In genomic region chr1:6545276-6545934, GRCh38 we compare ENCODE assay signal across 17 cellular contexts. TPM values are rescaled to one million over a fixed set of nuclear protein-coding genes. Genes with fewer than 3 reads are reported as not detected.
DNase-seq lines count a peak whose midpoint lies in the region; ATAC-seq, FAIRE-seq and TF ChIP-seq lines count a peak whose summit lies in the region.
"Had no signal": no experiment of that assay in that cellular context is flagged by ENCODE, and none has a peak within 500 bp of the region (broad histone marks: within the 10 kb centered on the region; RNA-seq: fewer than 3 reads in every experiment).

No MANE protein-coding gene starts in this region.

- H3K36me3 Mint-ChIP-seq in activated naive CD4-positive, alpha-beta T cell treated with anti-CD3 and anti-CD28 coated beads for 36 hours (ENCODE audit: low read depth) = peaks cover 42% of the 10 kb centered on the region
- H3K36me3 Mint-ChIP-seq in naive thymus-derived CD8-positive, alpha-beta T cell = peaks cover 0 to 88% (median 29%) of the 10 kb centered on the region in 3 donors

- no peaks in the 10 kb centered on the region for H3K9me2 ChIP-seq in SK-N-SH

- peaks cover 33% of the 10 kb centered on the region for H3F3A ChIP-seq in SK-N-SH (replicated peaks; ENCODE audit: insufficient read depth)

- no peak for TF ChIP-seq RAD21 in SK-N-SH (IDR thresholded peaks at IDR 0.05; ENCODE audit: low read length)

- no peaks in the 10 kb centered on the region for H4K20me1 ChIP-seq in SK-N-SH (ENCODE audit: insufficient read depth)

- no peaks in the 10 kb centered on the region for H3K27me3 ChIP-seq in SK-N-SH (ENCODE audit: insufficient read depth)
- no peaks in the 10 kb centered on the region for H3K27me3 ChIP-seq in bronchial epithelial cell (ENCODE audit: control insufficient read depth, insufficient read depth, low read length)
- H3K27me3 ChIP-seq: body of pancreas had no signal

- peak overlapping the region; percentile 32; the same call in 1 of the 2 replicates for H3K9ac ChIP-seq in SK-N-SH

- intact Hi-C loops in activated naive CD4-positive, alpha-beta T cell treated with anti-CD3 and anti-CD28 coated beads for 36 hours (cut with micrococcal nuclease) = loop anchor here (5.0 kb wide), 1 partner anchor 82 kb away; no protein-coding TSS in a partner anchor

- H3K4me3 ChIP-seq in SK-N-SH (ENCODE audit: low read depth in 2 of 2, low read length in 1 of 2) = 0 out of 4 replicates have a peak overlapping the region, but pooled peaks of 1 of the 2 experiments have one; percentile 17
- no peak overlapping the region for H3K4me3 ChIP-seq in bronchial epithelial cell (ENCODE audit: low read depth, low read length)
- H3K4me3 ChIP-seq: body of pancreas had no signal

- H2AFZ ChIP-seq in SK-N-SH (ENCODE audit: low read depth) = no peak overlapping the region

- no peaks in the 10 kb centered on the region for H3K27me3 Mint-ChIP-seq in activated naive CD4-positive, alpha-beta T cell treated with anti-CD3 and anti-CD28 coated beads for 36 hours (ENCODE audit: low read depth)
- no peaks in the 10 kb centered on the region for H3K27me3 Mint-ChIP-seq in naive thymus-derived CD8-positive, alpha-beta T cell

- CTCF ChIA-PET in activated naive CD4-positive, alpha-beta T cell treated with anti-CD3 and anti-CD28 coated beads for 36 hours (lab: Charles Lee) = interaction anchor here (0.7 kb wide), 1 partner anchor 96 kb away, joined by 3 read pairs; no protein-coding TSS in a partner anchor
- CTCF ChIA-PET in SK-N-SH (lab: Yijun Ruan, JAX) = interaction anchor here (1.2 to 1.4 kb wide), 3 partner anchors 9 to 107 kb away, joined by 3 to 6 read pairs (median 4); partner anchors contain the start of genes NOL9 and TAS1R1

- 40% methylated on average over 9 of the region's 9 CpGs for WGBS in SK-N-SH (ENCODE audit: low lambda C conversion rate)

- peaks cover 31% of the 10 kb centered on the region for H3K4me1 Mint-ChIP-seq in activated naive CD4-positive, alpha-beta T cell treated with anti-CD3 and anti-CD28 coated beads for 36 hours (ENCODE audit: low read depth)
- H3K4me1 Mint-ChIP-seq in naive thymus-derived CD8-positive, alpha-beta T cell = peaks cover 16 to 32% (median 28%) of the 10 kb centered on the region in 4 donors
- H3K4me1 Mint-ChIP-seq: neural crest cell had no signal

- H3K27ac ChIP-seq in SK-N-SH (ENCODE audit: low read depth in 2 of 2, low read length in 1 of 2) = peak overlapping the region in 1 of 2 experiments; percentile 85; a peak in 2 of 4 replicates
- H3K27ac ChIP-seq: body of pancreas, VCaP had no signal

- peaks cover 15% of the 10 kb centered on the region; the same call in 1 of the 2 replicates for H3K79me2 ChIP-seq in SK-N-SH (ENCODE audit: insufficient read depth)

- POLR2A ChIA-PET in SK-N-SH (lab: Yijun Ruan, JAX) = no interaction called here
- POLR2A ChIA-PET in naive thymus-derived CD8-positive, alpha-beta T cell (lab: Charles Lee) = interaction anchor here (0.6 to 3.2 kb wide), 7 partner anchors 9 to 190 kb away, joined by 3 to 34 read pairs (median 4); partner anchors contain the start of genes NOL9, PLEKHG5 and TAS1R1

- peak overlapping the region; percentile 77 for H3K27ac Mint-ChIP-seq in activated naive CD4-positive, alpha-beta T cell treated with anti-CD3 and anti-CD28 coated beads for 36 hours
- peak overlapping the region; percentile 84 to 96 (median 93) for H3K27ac Mint-ChIP-seq in naive thymus-derived CD8-positive, alpha-beta T cell

- no peak for TF ChIP-seq EP300 in SK-N-SH (IDR thresholded peaks at IDR 0.05; ENCODE audit: borderline replicate concordance in 1 of 2, low read depth in 1 of 2, low read length in 1 of 2)

- peak; percentile 71 to 85 for ATAC-seq in naive thymus-derived CD8-positive, alpha-beta T cell
- ATAC-seq in HG03175 (IDR thresholded peaks at IDR 0.05; ENCODE audit: unreplicated experiment) (no peak), GM21619 (IDR thresholded peaks at IDR 0.05; ENCODE audit: unreplicated experiment) (no peak)
- ATAC-seq: body of pancreas had no signal

- H3K4me1 ChIP-seq in SK-N-SH (ENCODE audit: control insufficient read depth in 1 of 2, insufficient read depth in 2 of 2, low read depth in 1 of 2, low read length in 1 of 2) = 0 out of 4 replicates have a peak, but pooled peaks cover 0 to 7% of the 10 kb centered on the region in 2 experiments
- H3K4me1 ChIP-seq: body of pancreas had no signal

- H3K4me2 ChIP-seq in SK-N-SH = peak overlapping the region; percentile 59; the same call in 1 of the 2 replicates

- H3K36me3 ChIP-seq in SK-N-SH (replicated peaks in 1 of 2; ENCODE audit: control insufficient read depth in 1 of 2, insufficient read depth in 2 of 2, low read length in 1 of 2) (peaks cover 41% of the 10 kb centered on the region in 2 experiments), bronchial epithelial cell (ENCODE audit: control insufficient read depth, insufficient read depth, low read length) (peaks cover 17% of the 10 kb centered on the region)

- H3K4me3 Mint-ChIP-seq in activated naive CD4-positive, alpha-beta T cell treated with anti-CD3 and anti-CD28 coated beads for 36 hours = no peak overlapping the region
- H3K4me3 Mint-ChIP-seq in naive thymus-derived CD8-positive, alpha-beta T cell = peak overlapping the region; percentile 22 to 82 (median 62)
- H3K4me3 Mint-ChIP-seq: neural crest cell had no signal

- H3K9me3 ChIP-seq in SK-N-SH = no peaks in the 10 kb centered on the region
- H3K9me3 ChIP-seq: body of pancreas had no signal

- H3K9me3 Mint-ChIP-seq in activated naive CD4-positive, alpha-beta T cell treated with anti-CD3 and anti-CD28 coated beads for 36 hours = no peaks in the 10 kb centered on the region
- no peaks in the 10 kb centered on the region for H3K9me3 Mint-ChIP-seq in naive thymus-derived CD8-positive, alpha-beta T cell
- H3K9me3 Mint-ChIP-seq: neural crest cell had no signal

- peak; percentile 43 for DNase-seq in activated naive CD4-positive, alpha-beta T cell treated with anti-CD3 and anti-CD28 coated beads for 36 hours
- DNase-seq in activated naive CD4-positive, alpha-beta T cell treated with Interleukin-2 at 50 U/mL for 16 hours = no peak
- no peak for DNase-seq in SK-N-SH
- peak; percentile 78 for DNase-seq in bronchial epithelial cell (ENCODE audit: low read depth)
- DNase-seq in naive thymus-derived CD8-positive, alpha-beta T cell = peak in 3 of 10 donors; percentile 25 to 41 (median 29)
- DNase-seq in SHP77 (lab: John Stamatoyannopoulos, UW) = no peak
- DNase-seq: body of pancreas, islet precursor cell, NCI-H1105 treated with DMSO at 0.1 percent for 48 hours, NCI-H524, small intestine had no signal

- FAIRE-seq in bronchial epithelial cell (lab: Jason Lieb, UNC) = no peak
- FAIRE-seq: G401.6, small intestine, urothelium cell line had no signal

- TF ChIP-seq CTCF in SK-N-SH (IDR thresholded peaks at IDR 0.05) (no peak), bronchial epithelial cell (IDR thresholded peaks at IDR 0.05; ENCODE audit: insufficient read depth, low read length, severe bottlenecking) (no peak)

TF ChIP-seq in SK-N-SH, 30 proteins besides CTCF, POLR2A, EP300 and RAD21 (continues in another document):
- TF ChIP-seq FOSL2 (IDR thresholded peaks at IDR 0.05; ENCODE audit: borderline replicate concordance, low read depth) = no peak

RNA-seq across cellular contexts. Expression of gene NOL9, which starts 8.9 kb away (rescaled TPM):
- 10 to 100 TPM; 24.6 to 29.6 TPM for total RNA-seq in activated naive CD4-positive, alpha-beta T cell treated with anti-CD3 and anti-CD28 coated beads for 36 hours
- polyA plus RNA-seq in SK-N-SH (2012; rRNA removed) = 7.1 and 7.9 TPM in 2 replicates
- polyA plus RNA-seq in SK-N-SH (2012; cell fraction: cytosol; rRNA removed) = 7.0 and 7.7 TPM in 2 replicates
- 12.4 and 18.8 TPM in 2 replicates for polyA plus RNA-seq in SK-N-SH (2012; cell fraction: nucleus; rRNA removed)
- 12.3 and 14.2 TPM in 2 replicates for total RNA-seq in bronchial epithelial cell
- 10 to 100 TPM; 81.3 to 93.0 TPM for total RNA-seq in naive thymus-derived CD8-positive, alpha-beta T cell
- 10 to 100 TPM; 10.4 to 19.4 (median 18.5) TPM for polyA plus RNA-seq in naive thymus-derived CD8-positive, alpha-beta T cell

RNA-seq across cellular contexts. Expression of gene TAS1R1, which starts 9.7 kb away (rescaled TPM):
- not detected for total RNA-seq in activated naive CD4-positive, alpha-beta T cell treated with anti-CD3 and anti-CD28 coated beads for 36 hours
- not detected in 2 replicates for polyA plus RNA-seq in SK-N-SH (2012; rRNA removed)
- 0.03 TPM in 1 of 2 replicates, not detected in the other for polyA plus RNA-seq in SK-N-SH (2012; cell fraction: cytosol; rRNA removed)
- 0.05 TPM in 2 replicates for polyA plus RNA-seq in SK-N-SH (2012; cell fraction: nucleus; rRNA removed)
- total RNA-seq in bronchial epithelial cell = not detected in 2 replicates
- not detected for total RNA-seq in naive thymus-derived CD8-positive, alpha-beta T cell
- under 1 TPM in 1 of 3 donors, not detected in 2; 0.06 TPM for polyA plus RNA-seq in naive thymus-derived CD8-positive, alpha-beta T cell
- total RNA-seq: body of pancreas, neural crest cell had no signal

RNA-seq across cellular contexts. Expression of gene ZBTB48, which starts 34.4 kb away (rescaled TPM):
- 10 to 100 TPM; 15.0 to 18.3 TPM for total RNA-seq in activated naive CD4-positive, alpha-beta T cell treated with anti-CD3 and anti-CD28 coated beads for 36 hours
- polyA plus RNA-seq in SK-N-SH (2012; rRNA removed) = 28.8 and 31.2 TPM in 2 replicates
- 8.1 and 14.1 TPM in 2 replicates for polyA plus RNA-seq in SK-N-SH (2012; cell fraction: cytosol; rRNA removed)
- polyA plus RNA-seq in SK-N-SH (2012; cell fraction: nucleus; rRNA removed) = 123 and 203 TPM in 2 replicates
- total RNA-seq in bronchial epithelial cell = 18.7 and 19.7 TPM in 2 replicates
- total RNA-seq in naive thymus-derived CD8-positive, alpha-beta T cell = 10 to 100 TPM; 64.5 to 73.2 TPM
- polyA plus RNA-seq in naive thymus-derived CD8-positive, alpha-beta T cell = 10 to 100 TPM in 2 of 3 donors, 1 to 10 TPM in 1; 9.8 to 30.0 (median 28.7) TPM

RNA-seq across cellular contexts. Expression of gene PLEKHG5, which starts 53.9 kb away (rescaled TPM):
- 1 to 10 TPM; 1.7 to 1.8 TPM for total RNA-seq in activated naive CD4-positive, alpha-beta T cell treated with anti-CD3 and anti-CD28 coated beads for 36 hours
- polyA plus RNA-seq in SK-N-SH (2012; rRNA removed) = 14.7 and 14.9 TPM in 2 replicates
- 3.4 and 5.7 TPM in 2 replicates for polyA plus RNA-seq in SK-N-SH (2012; cell fraction: cytosol; rRNA removed)
- polyA plus RNA-seq in SK-N-SH (2012; cell fraction: nucleus; rRNA removed) = 86.5 and 98.6 TPM in 2 replicates
- total RNA-seq in bronchial epithelial cell = 42.9 and 45.2 TPM in 2 replicates
- 1 to 10 TPM; 6.3 to 7.0 TPM for total RNA-seq in naive thymus-derived CD8-positive, alpha-beta T cell
- 1 to 10 TPM in 1 of 3 donors, under 1 TPM in 2; 0.57 to 1.4 (median 0.59) TPM for polyA plus RNA-seq in naive thymus-derived CD8-positive, alpha-beta T cell

RNA-seq across cellular contexts. Expression of gene KLHL21, which starts 57.3 kb away (rescaled TPM):
- 10 to 100 TPM; 21.0 to 23.3 TPM for total RNA-seq in activated naive CD4-positive, alpha-beta T cell treated with anti-CD3 and anti-CD28 coated beads for 36 hours
- polyA plus RNA-seq in SK-N-SH (2012; rRNA removed) = 9.0 and 12.5 TPM in 2 replicates
- polyA plus RNA-seq in SK-N-SH (2012; cell fraction: cytosol; rRNA removed) = 4.5 and 7.5 TPM in 2 replicates
- 29.6 and 32.4 TPM in 2 replicates for polyA plus RNA-seq in SK-N-SH (2012; cell fraction: nucleus; rRNA removed)
- 30.2 and 38.7 TPM in 2 replicates for total RNA-seq in bronchial epithelial cell
- 10 to 100 TPM; 67.1 to 67.7 TPM for total RNA-seq in naive thymus-derived CD8-positive, alpha-beta T cell
- polyA plus RNA-seq in naive thymus-derived CD8-positive, alpha-beta T cell = 10 to 100 TPM; 15.7 to 26.4 (median 16.3) TPM

Comparison
In these comparisons a context has a peak if more than half of its experiments do, and no peak if none do; other contexts are left out.
1. DNase-seq: peak in activated naive CD4-positive, alpha-beta T cell treated with anti-CD3 and anti-CD28 coated beads for 36 hours (single experiment) and bronchial epithelial cell (single experiment); none in activated naive CD4-positive, alpha-beta T cell treated with Interleukin-2 at 50 U/mL for 16 hours (single experiment), SK-N-SH (single experiment) and SHP77 (0 of 2).
2. ATAC-seq: peak in naive thymus-derived CD8-positive, alpha-beta T cell (2 of 2); none in HG03175 (single experiment) and GM21619 (single experiment).